ENCODE assay signal across 10 cellular contexts in genomic region chr22:28907311-28908008, GRCh38.
A peak's percentile ranks its signal among the peaks of the same experiment; 100 is the strongest.
DNase-seq lines count a peak whose midpoint lies in the region; ATAC-seq lines count a peak whose summit lies in the region.
"Had no signal": no experiment of that assay in that cellular context is flagged by ENCODE, and none has a peak within 500 bp of the region (broad histone marks: within the 10 kb centered on the region; RNA-seq: fewer than 3 reads in every experiment).

No MANE protein-coding gene starts in this region.

- ATAC-seq in HG02938 (IDR thresholded peaks at IDR 0.05; ENCODE audit: unreplicated experiment): peak; percentile 51

- DNase-seq in NCI-H2171 treated with DMSO at 0.1 percent for 48 hours (lab: John Stamatoyannopoulos, UW): peak; percentile 37
- no peak for DNase-seq in NCI-H2171 (lab: John Stamatoyannopoulos, UW)
- peak; percentile 12 for DNase-seq in activated T-helper 9 cell treated with anti-CD3 and anti-CD28 coated beads, Interleukin-2, amount 50 U/mL, for 16 hours (ENCODE audit: low read depth)
- peak; percentile 50 to 67 for DNase-seq in stimulated activated CD8-positive, alpha-beta memory T cell treated with anti-CD3 and anti-CD28 coated beads, Interleukin-15, amount 100 ng/mL, for 48 hours (ENCODE audit: low read depth in 2 of 2)
- DNase-seq in NCI-H2227 treated with DMSO at 0.1 percent for 48 hours (lab: John Stamatoyannopoulos, UW): no peak
- DNase-seq in NOMO-1 treated with DMSO at 0.1 percent for 48 hours (lab: John Stamatoyannopoulos, UW; ENCODE audit: unreplicated experiment): no peak
- no peak for DNase-seq in HCEC 1CT
- DNase-seq: 8988T, MM.1S had no signal

Comparison
In these comparisons a context has a peak if more than half of its experiments do, and no peak if none do; other contexts are left out.
1. DNase-seq: peak in NCI-H2171 treated with DMSO at 0.1 percent for 48 hours (single experiment), activated T-helper 9 cell treated with anti-CD3 and anti-CD28 coated beads, Interleukin-2, amount 50 U/mL, for 16 hours (single experiment) and stimulated activated CD8-positive, alpha-beta memory T cell treated with anti-CD3 and anti-CD28 coated beads, Interleukin-15, amount 100 ng/mL, for 48 hours (2 of 2); none in NCI-H2171 (single experiment), NCI-H2227 treated with DMSO at 0.1 percent for 48 hours (single experiment), NOMO-1 treated with DMSO at 0.1 percent for 48 hours (single experiment) and HCEC 1CT (single experiment).